ENCODE assay signal across 19 cellular contexts in the genomic region with DNA sequence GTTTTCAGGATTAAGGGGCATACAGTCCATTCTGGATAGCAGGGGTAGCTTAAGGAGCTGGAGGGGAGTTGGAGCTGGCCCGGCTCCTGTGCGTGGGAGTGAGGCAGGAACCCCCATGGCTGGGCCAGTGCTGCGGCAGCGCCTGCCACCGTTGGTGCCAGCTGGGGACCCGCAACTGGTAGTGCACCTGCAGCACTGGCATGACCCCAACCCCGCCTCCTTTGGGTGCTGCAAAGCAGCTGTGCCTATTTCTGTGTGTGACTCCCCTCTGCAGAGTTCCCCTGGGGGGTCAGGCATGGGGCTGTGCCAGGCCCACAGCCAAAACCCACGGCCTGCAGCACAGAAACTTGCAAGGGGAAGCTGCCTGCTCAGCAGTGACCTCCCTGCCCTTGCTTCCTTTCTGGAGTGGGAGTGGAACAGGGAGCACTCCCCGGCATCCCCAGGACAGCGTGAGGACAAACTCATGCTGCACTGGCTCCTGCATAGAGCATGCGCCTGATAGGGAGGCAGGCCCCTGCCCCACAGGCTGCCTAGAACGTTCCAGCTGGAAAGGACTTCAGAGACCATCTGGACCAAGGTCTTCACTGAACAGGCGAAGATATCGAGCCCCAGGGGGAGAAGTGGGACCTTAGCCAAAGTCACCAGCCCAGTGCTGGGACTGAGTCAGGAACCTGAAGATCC. TPM values are rescaled to one million over a fixed set of nuclear protein-coding genes. Genes with fewer than 3 reads are reported as not detected.
DNase-seq lines count a peak whose midpoint lies in the region; ATAC-seq lines count a peak whose summit lies in the region.
"Had no signal": no experiment of that assay in that cellular context is flagged by ENCODE, and none has a peak within 500 bp of the region (broad histone marks: within the 10 kb centered on the region; RNA-seq: fewer than 3 reads in every experiment).

No MANE protein-coding gene starts in this region.

- peaks cover 0 to 53% (median 10%) of the 10 kb centered on the region in 11 experiments; a peak in 10 of 22 replicates for H4K20me1 ChIP-seq in BLaER1 treated with 17β-estradiol and CSF1 and Interleukin-3, amounts not matched to agents 10 nM and 100 nM

- peak overlapping the region; percentile 78 to 96 (median 88) for H3K4me2 ChIP-seq in BLaER1 treated with 17β-estradiol and CSF1 and Interleukin-3, amounts not matched to agents 10 nM and 100 nM
- H3K4me2 ChIP-seq: SK-N-SH had no signal

- peaks cover 64 to 90% (median 81%) of the 10 kb centered on the region in 10 experiments for H3K4me1 ChIP-seq in BLaER1 treated with 17β-estradiol and CSF1 and Interleukin-3, amounts not matched to agents 10 nM and 100 nM

- H3K27ac Mint-ChIP-seq in naive thymus-derived CD8-positive, alpha-beta T cell: peak overlapping the region in 7 of 10 donors; percentile 43 to 88 (median 63)
- H3K27ac Mint-ChIP-seq: activated T-cell treated with anti-CD3 and anti-CD28 coated beads, Interleukin-2, amount 50 U/mL, for 72 hours had no signal

- no peaks in the 10 kb centered on the region for H3K9me3 Mint-ChIP-seq in naive thymus-derived CD8-positive, alpha-beta T cell
- H3K9me3 Mint-ChIP-seq: activated T-cell treated with anti-CD3 and anti-CD28 coated beads, Interleukin-2, amount 50 U/mL, for 72 hours; IgD-negative memory B cell had no signal

- POLR2A ChIA-PET in naive thymus-derived CD8-positive, alpha-beta T cell (lab: Charles Lee): interaction anchor here (1.6 to 2.0 kb wide), 3 partner anchors 9 to 25 kb away, joined by 4 to 6 read pairs (median 5); no protein-coding TSS in a partner anchor

- peak overlapping the region in 4 of 10 experiments; percentile 16 to 34 (median 32); a peak in 5 of 20 replicates for H3K4me3 ChIP-seq in BLaER1 treated with 17β-estradiol and CSF1 and Interleukin-3, amounts not matched to agents 10 nM and 100 nM
- H3K4me3 ChIP-seq: mucosa of descending colon had no signal

- H3K4me3 Mint-ChIP-seq in naive thymus-derived CD8-positive, alpha-beta T cell: no peak overlapping the region
- H3K4me3 Mint-ChIP-seq: activated T-cell treated with anti-CD3 and anti-CD28 coated beads, Interleukin-2, amount 50 U/mL, for 72 hours; IgD-negative memory B cell had no signal

- peaks cover 6 to 25% (median 12%) of the 10 kb centered on the region in 4 donors for H3K4me1 Mint-ChIP-seq in naive thymus-derived CD8-positive, alpha-beta T cell

- H3K27me3 Mint-ChIP-seq in naive thymus-derived CD8-positive, alpha-beta T cell: no peaks in the 10 kb centered on the region
- H3K27me3 Mint-ChIP-seq: IgD-negative memory B cell had no signal

- peaks cover 0 to 79% (median 2%) of the 10 kb centered on the region in 3 donors for H3K36me3 Mint-ChIP-seq in naive thymus-derived CD8-positive, alpha-beta T cell
- H3K36me3 Mint-ChIP-seq: IgD-negative memory B cell had no signal

- H3K27me3 ChIP-seq in BLaER1 treated with 17β-estradiol and CSF1 and Interleukin-3, amounts not matched to agents 10 nM and 100 nM: no peaks in the 10 kb centered on the region

- H3K9me3 ChIP-seq in BLaER1 treated with 17β-estradiol and CSF1 and Interleukin-3, amounts not matched to agents 10 nM and 100 nM (replicated peaks in 1 of 11): no peaks in the 10 kb centered on the region
- H3K9me3 ChIP-seq in KOPT-K1 (ENCODE audit: insufficient read depth, low read length, poor library complexity, severe bottlenecking): no peaks in the 10 kb centered on the region
- H3K9me3 ChIP-seq: mucosa of descending colon, SK-N-SH had no signal

- no peak for DNase-seq in naive thymus-derived CD8-positive, alpha-beta T cell
- DNase-seq in NCI-H226 (no peak), epidermal melanocyte (ENCODE audit: insufficient read length, low spot score) (no peak)
- DNase-seq: activated CD4-positive, alpha-beta T cell treated with anti-CD3 and anti-CD28 coated beads, Interleukin-2, amount 50 U/mL, for 1 hour; activated T-cell treated with anti-CD3 and anti-CD28 coated beads, Interleukin-2, amount 50 U/mL, for 72 hours; H7; mucosa of descending colon; NCI-H1048; NCI-H2107; SK-N-SH; stimulated activated CD4-positive, alpha-beta T cell treated with anti-CD3 and anti-CD28 coated beads, Interleukin-1b, Interleukin-23, amount 100 ng/mL, for 48 hours had no signal

- H3K27ac ChIP-seq in BLaER1 treated with 17β-estradiol and CSF1 and Interleukin-3, amounts not matched to agents 10 nM and 100 nM: peak overlapping the region in 8 of 11 experiments; percentile 10 to 78 (median 56); a peak in 12 of 22 replicates
- H3K27ac ChIP-seq in KOPT-K1 (ENCODE audit: low read depth, low read length, poor library complexity, severe bottlenecking): peak overlapping the region; percentile 93
- peak overlapping the region; percentile 62 for H3K27ac ChIP-seq in angular gyrus (ENCODE audit: low read depth, low read length)

- peaks cover 0 to 53% (median 8%) of the 10 kb centered on the region in 11 experiments; a peak in 12 of 22 replicates for H3K36me3 ChIP-seq in BLaER1 treated with 17β-estradiol and CSF1 and Interleukin-3, amounts not matched to agents 10 nM and 100 nM
- H3K36me3 ChIP-seq in KOPT-K1 (ENCODE audit: insufficient read depth, low read length): no peaks in the 10 kb centered on the region

- peak overlapping the region in 7 of 11 experiments; percentile 2 to 74 (median 48); a peak in 12 of 22 replicates for H3K9ac ChIP-seq in BLaER1 treated with 17β-estradiol and CSF1 and Interleukin-3, amounts not matched to agents 10 nM and 100 nM
- H3K9ac ChIP-seq: SK-N-SH had no signal

- no peak for ATAC-seq in naive thymus-derived CD8-positive, alpha-beta T cell
- ATAC-seq in GM21367 (IDR thresholded peaks at IDR 0.05; ENCODE audit: unreplicated experiment) (no peak), HG03097 (IDR thresholded peaks at IDR 0.05; ENCODE audit: low FRiP score, unreplicated experiment) (no peak)
- ATAC-seq: activated T-cell treated with anti-CD3 and anti-CD28 coated beads, Interleukin-2, amount 50 U/mL, for 72 hours; esophagus mucosa; mucosa of descending colon had no signal

RNA-seq across cellular contexts. Expression of gene KLC2, which starts 15.3 kb away (rescaled TPM):
- 10 to 100 TPM; 35.7 to 38.4 TPM for total RNA-seq in naive thymus-derived CD8-positive, alpha-beta T cell
- 1 to 10 TPM; 3.7 to 8.1 (median 6.1) TPM for polyA plus RNA-seq in naive thymus-derived CD8-positive, alpha-beta T cell

RNA-seq across cellular contexts. Expression of gene RAB1B, which starts 26.2 kb away (rescaled TPM):
- 10 to 100 TPM; 68.4 to 69.2 TPM for total RNA-seq in naive thymus-derived CD8-positive, alpha-beta T cell
- 10 to 100 TPM; 13.1 to 16.1 (median 14.0) TPM for polyA plus RNA-seq in naive thymus-derived CD8-positive, alpha-beta T cell

RNA-seq across cellular contexts. Expression of gene CNIH2, which starts 35.8 kb away (rescaled TPM):
- total RNA-seq in naive thymus-derived CD8-positive, alpha-beta T cell: 1 to 10 TPM; 1.1 to 2.8 TPM
- not detected for polyA plus RNA-seq in naive thymus-derived CD8-positive, alpha-beta T cell
- total RNA-seq: omental fat pad had no signal
- polyA plus RNA-seq: IgD-negative memory B cell had no signal

RNA-seq across cellular contexts. Expression of gene YIF1A, which starts 46.7 kb away (rescaled TPM):
- total RNA-seq in naive thymus-derived CD8-positive, alpha-beta T cell: 10 to 100 TPM; 26.9 to 36.8 TPM
- 10 to 100 TPM; 49.1 to 59.9 (median 53.9) TPM for polyA plus RNA-seq in naive thymus-derived CD8-positive, alpha-beta T cell

RNA-seq across cellular contexts. Expression of gene TMEM151A, which starts 49.5 kb away (rescaled TPM):
- under 1 TPM in 1 of 2 experiments, not detected in 1; 0.13 TPM for total RNA-seq in naive thymus-derived CD8-positive, alpha-beta T cell
- not detected for polyA plus RNA-seq in naive thymus-derived CD8-positive, alpha-beta T cell
- total RNA-seq: esophagus mucosa had no signal
- polyA plus RNA-seq: IgD-negative memory B cell had no signal
